Comparison of ENCODE assay signal across 1 cellular context in the genomic region with DNA sequence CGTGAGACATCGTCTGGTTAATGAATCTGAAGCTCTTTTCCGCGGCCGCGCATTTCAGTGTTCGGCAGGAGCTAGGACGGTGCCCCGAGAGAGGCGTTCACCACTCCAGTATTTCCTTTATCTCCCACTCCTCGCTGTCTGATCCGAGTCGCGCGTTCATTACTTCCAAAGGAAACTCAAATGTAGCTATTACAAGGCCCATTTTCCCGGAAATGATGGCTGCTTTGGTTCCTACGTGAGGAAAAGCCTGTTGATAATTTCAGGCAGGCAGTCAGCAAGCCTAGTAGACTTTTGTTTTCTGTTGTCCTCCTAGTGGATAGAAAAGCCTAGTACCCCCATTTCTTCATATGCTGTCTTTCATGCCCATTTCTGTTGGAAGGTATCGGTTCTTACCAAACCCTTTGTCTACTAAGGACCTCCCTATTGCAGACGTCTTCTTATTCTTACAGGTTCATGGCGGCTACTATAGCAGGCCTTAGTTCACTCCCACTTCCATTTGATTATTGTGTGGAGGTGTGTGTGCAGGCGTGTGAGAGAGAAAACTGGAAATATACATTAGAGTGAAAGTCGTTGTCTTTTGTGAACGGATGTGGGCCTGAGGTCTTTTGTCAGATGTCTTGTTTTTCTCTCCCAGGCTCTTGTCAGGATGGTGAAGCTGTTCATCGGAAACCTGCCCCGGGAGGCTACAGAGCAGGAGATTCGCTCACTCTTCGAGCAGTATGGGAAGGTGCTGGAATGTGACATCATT.
TF ChIP-seq lines count a peak whose summit lies in the region.

No MANE protein-coding gene starts in this region.

TF ChIP-seq in IMR-90, 13 proteins besides CTCF, POLR2A, EP300 and RAD21:
- no peak for TF ChIP-seq BHLHE40 (IDR thresholded peaks at IDR 0.05; ENCODE audit: low read depth, low read length)
- TF ChIP-seq NFE2L2 (IDR thresholded peaks at IDR 0.05; ENCODE audit: low read depth, low read length) = no peak
- TF ChIP-seq MAFK (IDR thresholded peaks at IDR 0.05; ENCODE audit: low read depth, low read length) = no peak
- no peak for TF ChIP-seq MAZ (IDR thresholded peaks at IDR 0.05; ENCODE audit: borderline replicate concordance, low read depth, low read length)
- TF ChIP-seq CEBPB (IDR thresholded peaks at IDR 0.05; ENCODE audit: low read depth, low read length) = no peak
- no peak for TF ChIP-seq CHD1 (IDR thresholded peaks at IDR 0.05; ENCODE audit: low read depth, low read length)
- no peak for TF ChIP-seq RCOR1 (IDR thresholded peaks at IDR 0.05; ENCODE audit: insufficient replicate concordance, low read length)
- TF ChIP-seq, protein P1, sequence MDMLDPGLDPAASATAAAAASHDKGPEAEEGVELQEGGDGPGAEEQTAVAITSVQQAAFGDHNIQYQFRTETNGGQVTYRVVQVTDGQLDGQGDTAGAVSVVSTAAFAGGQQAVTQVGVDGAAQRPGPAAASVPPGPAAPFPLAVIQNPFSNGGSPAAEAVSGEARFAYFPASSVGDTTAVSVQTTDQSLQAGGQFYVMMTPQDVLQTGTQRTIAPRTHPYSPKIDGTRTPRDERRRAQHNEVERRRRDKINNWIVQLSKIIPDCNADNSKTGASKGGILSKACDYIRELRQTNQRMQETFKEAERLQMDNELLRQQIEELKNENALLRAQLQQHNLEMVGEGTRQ (IDR thresholded peaks at IDR 0.05; ENCODE audit: low read depth, low read length) = no peak
- TF ChIP-seq FOS (IDR thresholded peaks at IDR 0.05; ENCODE audit: low read depth, low read length) = no peak
- no peak for TF ChIP-seq ELK1 (IDR thresholded peaks at IDR 0.05; ENCODE audit: borderline replicate concordance, low read depth, low read length)
